Comparison of ENCODE assay signal across 11 cellular contexts in genomic region chr19:12786950-12787349, GRCh38. TPM values are rescaled to one million over a fixed set of nuclear protein-coding genes. Genes with fewer than 3 reads are reported as not detected.
DNase-seq lines count a peak whose midpoint lies in the region; ATAC-seq, FAIRE-seq and TF ChIP-seq lines count a peak whose summit lies in the region.
"Had no signal": no experiment of that assay in that cellular context is flagged by ENCODE, and none has a peak within 500 bp of the region (broad histone marks: within the 10 kb centered on the region; RNA-seq: fewer than 3 reads in every experiment).

No MANE protein-coding gene starts in this region.

- no peaks in the 10 kb centered on the region for H3K79me2 ChIP-seq in HepG2 (ENCODE audit: insufficient read depth, low read length)

- H3K9ac ChIP-seq in HepG2 (ENCODE audit: insufficient read depth, low read depth, low read length) = no peak overlapping the region

- peaks cover 82% of the 10 kb centered on the region for H3K4me1 ChIP-seq in HepG2 (ENCODE audit: insufficient read depth, low read length)

- no TSS peak for BruUV-seq in HepG2 (replicated peaks; lab: Mats Ljungman, UMichigan)

- POLR2A ChIA-PET in activated CD4-positive, alpha-beta memory T cell treated with anti-CD3 and anti-CD28 coated beads, Interleukin-2, amount 10 ng/mL, durations not matched to agents 7 days and 5 days (lab: Charles Lee) = interaction anchor here (2.5 kb wide), 1 partner anchor 9 kb away, joined by 12 read pairs; no protein-coding TSS in a partner anchor
- POLR2A ChIA-PET in HepG2 (lab: Yijun Ruan, JAX) = interaction anchor here (1.4 to 1.5 kb wide), 2 partner anchors 9 to 14 kb away, joined by 3 to 5 read pairs; no protein-coding TSS in a partner anchor

- TF ChIP-seq CTCF in HL-60 (IDR thresholded peaks at IDR 0.05; ENCODE audit: insufficient read depth, low read length) (no peak), HepG2 (CRISPR knock-in tag; IDR thresholded peaks at IDR 0.05) (no peak)

- H3K4me1 Mint-ChIP-seq in activated CD4-positive, alpha-beta memory T cell treated with anti-CD3 and anti-CD28 coated beads, Interleukin-2, amount 10 ng/mL, durations not matched to agents 7 days and 5 days = peaks cover 44% of the 10 kb centered on the region
- peaks cover 33 to 38% of the 10 kb centered on the region in 2 donors for H3K4me1 Mint-ChIP-seq in stimulated activated naive B cell treated with anti-CD40 and anti-IgM and Interleukin-4, amounts not matched to agents 10 μg/mL and 1 μg/mL and 100 μg/mL, for 72 hours

- CTCF ChIA-PET in activated CD4-positive, alpha-beta memory T cell treated with anti-CD3 and anti-CD28 coated beads, Interleukin-2, amount 10 ng/mL, durations not matched to agents 7 days and 5 days (lab: Charles Lee) = interaction anchor here (1.0 to 3.4 kb wide), 3 partner anchors 9 to 178 kb away, joined by 3 to 25 read pairs (median 4); no protein-coding TSS in a partner anchor
- CTCF ChIA-PET in HepG2 (lab: Yijun Ruan, JAX; ENCODE audit: low intra/inter-chr PET ratio, low total read pairs) = no interaction called here

- no peak overlapping the region for H3K4me2 ChIP-seq in HepG2 (ENCODE audit: low read depth, low read length)

- intact Hi-C loops in HepG2 (cut with micrococcal nuclease; ENCODE audit: unreplicated experiment) = no loop called here

- no peak overlapping the region for H3K4me3 Mint-ChIP-seq in activated CD4-positive, alpha-beta memory T cell treated with anti-CD3 and anti-CD28 coated beads, Interleukin-2, amount 10 ng/mL, durations not matched to agents 7 days and 5 days
- no peak overlapping the region for H3K4me3 Mint-ChIP-seq in stimulated activated naive B cell treated with anti-CD40 and anti-IgM and Interleukin-4, amounts not matched to agents 10 μg/mL and 1 μg/mL and 100 μg/mL, for 72 hours
- H3K4me3 Mint-ChIP-seq: activated naive CD8-positive, alpha-beta T cell had no signal

- TF ChIP-seq RAD21 in HepG2 (CRISPR knock-in tag; IDR thresholded peaks at IDR 0.05) = no peak

- WGBS in HepG2 (ENCODE audit: low lambda C conversion rate) = 37% methylated on average over 3 of the region's 3 CpGs

- DNase-seq in HL-60 (ENCODE audit: low read depth in 1 of 2, low spot score in 1 of 2) (no peak), HepG2 (ENCODE audit: low spot score) (no peak), NCI-H82 (lab: John Stamatoyannopoulos, UW) (no peak), NCI-H1436 (lab: John Stamatoyannopoulos, UW) (no peak)
- DNase-seq in activated CD4-positive, alpha-beta memory T cell treated with anti-CD3 and anti-CD28 coated beads, Interleukin-2, amount 10 ng/mL, durations not matched to agents 7 days and 5 days = no peak
- no peak for DNase-seq in stimulated activated naive B cell treated with anti-CD40 and anti-IgM and Interleukin-4, amounts not matched to agents 10 μg/mL and 1 μg/mL and 100 μg/mL, for 72 hours
- no peak for DNase-seq in activated CD8-positive, alpha-beta memory T cell treated with anti-CD3 and anti-CD28 coated beads for 24 hours
- DNase-seq: NCI-H446 treated with DMSO at 0.1 percent for 48 hours, T-helper 9 cell had no signal

- H2AFZ ChIP-seq in HepG2 (ENCODE audit: low read length) = no peak overlapping the region

- H3K9me3 Mint-ChIP-seq in activated CD4-positive, alpha-beta memory T cell treated with anti-CD3 and anti-CD28 coated beads, Interleukin-2, amount 10 ng/mL, durations not matched to agents 7 days and 5 days = no peaks in the 10 kb centered on the region
- no peaks in the 10 kb centered on the region for H3K9me3 Mint-ChIP-seq in stimulated activated naive B cell treated with anti-CD40 and anti-IgM and Interleukin-4, amounts not matched to agents 10 μg/mL and 1 μg/mL and 100 μg/mL, for 72 hours

- ATAC-seq in HepG2 (no peak), GM21619 (IDR thresholded peaks at IDR 0.05; ENCODE audit: unreplicated experiment) (no peak)
- ATAC-seq in stimulated activated naive B cell treated with anti-CD40 and anti-IgM and Interleukin-4, amounts not matched to agents 10 μg/mL and 1 μg/mL and 100 μg/mL, for 72 hours (replicated peaks) = no peak

- in situ Hi-C loops in HepG2 (cut with HindIII; ENCODE audit: extremely low pct_ligation_motif_present, low pct_unique_long_range_greater_than_20kb) = no loop called here

- no peak overlapping the region for H3K4me3 ChIP-seq in HL-60 (replicated peaks; ENCODE audit: insufficient read depth, low read length)
- H3K4me3 ChIP-seq in HepG2 (replicated peaks in 1 of 3; ENCODE audit: insufficient read depth in 1 of 3, low read depth in 2 of 3, low read length in 3 of 3) = no peak overlapping the region

- H3K36me3 Mint-ChIP-seq in activated CD4-positive, alpha-beta memory T cell treated with anti-CD3 and anti-CD28 coated beads, Interleukin-2, amount 10 ng/mL, durations not matched to agents 7 days and 5 days (ENCODE audit: low read depth) = peaks cover 4% of the 10 kb centered on the region
- peaks cover 6 to 7% of the 10 kb centered on the region in 2 donors for H3K36me3 Mint-ChIP-seq in stimulated activated naive B cell treated with anti-CD40 and anti-IgM and Interleukin-4, amounts not matched to agents 10 μg/mL and 1 μg/mL and 100 μg/mL, for 72 hours
- H3K36me3 Mint-ChIP-seq: activated naive CD8-positive, alpha-beta T cell had no signal

- TF ChIP-seq EP300 in HepG2 (IDR thresholded peaks at IDR 0.05; ENCODE audit: low read depth in 2 of 2, low read length in 2 of 2) (no peak), HepG2 (CRISPR knock-in tag; IDR thresholded peaks at IDR 0.05; ENCODE audit: borderline replicate concordance) (no peak)

- H3K9me3 ChIP-seq in HepG2 (ENCODE audit: low read length) = no peaks in the 10 kb centered on the region

- no peaks in the 10 kb centered on the region for H4K20me1 ChIP-seq in HepG2 (ENCODE audit: insufficient read depth, low read length)

- H3K36me3 ChIP-seq in HepG2 (replicated peaks in 1 of 2; ENCODE audit: control insufficient read depth in 1 of 2, insufficient read depth in 2 of 2, low read length in 2 of 2) = no peaks in the 10 kb centered on the region

- H3K27me3 ChIP-seq in HL-60 (ENCODE audit: insufficient read depth, poor library complexity, severe bottlenecking) (no peaks in the 10 kb centered on the region), HepG2 (ENCODE audit: control insufficient read depth in 1 of 2, insufficient read depth in 2 of 2, low read length in 2 of 2) (no peaks in the 10 kb centered on the region; a peak in 3 of 5 replicates)

- H3K27ac Mint-ChIP-seq in activated CD4-positive, alpha-beta memory T cell treated with anti-CD3 and anti-CD28 coated beads, Interleukin-2, amount 10 ng/mL, durations not matched to agents 7 days and 5 days = peak overlapping the region; percentile 70
- peak overlapping the region; percentile 85 for H3K27ac Mint-ChIP-seq in stimulated activated naive B cell treated with anti-CD40 and anti-IgM and Interleukin-4, amounts not matched to agents 10 μg/mL and 1 μg/mL and 100 μg/mL, for 72 hours
- H3K27ac Mint-ChIP-seq: activated naive CD8-positive, alpha-beta T cell had no signal

- H3K27ac ChIP-seq in HL-60 (replicated peaks) = peak overlapping the region; percentile 95
- H3K27ac ChIP-seq in HepG2 (ENCODE audit: extremely low read length, insufficient read depth, low read length) = no peak overlapping the region

- no peak for TF ChIP-seq POLR2A in HepG2 (IDR thresholded peaks at IDR 0.05; ENCODE audit: insufficient read depth in 1 of 2, low read depth in 2 of 2, low read length in 2 of 2)

- H3K27me3 Mint-ChIP-seq in activated CD4-positive, alpha-beta memory T cell treated with anti-CD3 and anti-CD28 coated beads, Interleukin-2, amount 10 ng/mL, durations not matched to agents 7 days and 5 days = no peaks in the 10 kb centered on the region
- no peaks in the 10 kb centered on the region for H3K27me3 Mint-ChIP-seq in stimulated activated naive B cell treated with anti-CD40 and anti-IgM and Interleukin-4, amounts not matched to agents 10 μg/mL and 1 μg/mL and 100 μg/mL, for 72 hours
- H3K27me3 Mint-ChIP-seq: activated naive CD8-positive, alpha-beta T cell had no signal

- no peak for FAIRE-seq in HepG2 (lab: Jason Lieb, UNC)

RNA-seq across cellular contexts. Expression of gene JUNB, which starts 4.3 kb away (rescaled TPM):
- 100 to 1,000 TPM; 197 TPM for total RNA-seq in activated CD4-positive, alpha-beta memory T cell treated with anti-CD3 and anti-CD28 coated beads, Interleukin-2, amount 10 ng/mL, durations not matched to agents 7 days and 5 days
- total RNA-seq in HepG2 (2016; rRNA removed; fragmentation: Illumina TruSeq; extraction: Trizol) = 4.9 and 7.7 TPM in 2 replicates
- 3.3 and 3.8 TPM in 2 replicates for total RNA-seq in HepG2 (2016; cell fraction: cytosol; rRNA removed; fragmentation: Illumina TruSeq; extraction: Trizol; ENCODE audit: low read depth)
- total RNA-seq in HepG2 (2016; cell fraction: insoluble cytoplasmic fraction; rRNA removed; fragmentation: Illumina TruSeq; extraction: Trizol) = 3.8 and 7.5 TPM in 2 replicates
- 6.6 TPM in 2 replicates for total RNA-seq in HepG2 (2016; cell fraction: membrane; rRNA removed; fragmentation: Illumina TruSeq; extraction: Trizol)
- total RNA-seq in HepG2 (2016; cell fraction: nucleus; rRNA removed; fragmentation: Illumina TruSeq; extraction: Trizol) = 7.2 and 8.6 TPM in 2 replicates
- 8.2 and 15.9 TPM in 2 replicates for polyA plus RNA-seq in HepG2 (2011; rRNA removed)
- 10.9 and 15.9 TPM in 2 replicates for polyA plus RNA-seq in HepG2 (2011; cell fraction: cytosol; rRNA removed)
- 19.5 and 30.3 TPM in 2 replicates for polyA plus RNA-seq in HepG2 (2011; cell fraction: nucleus; rRNA removed)
- 2.5 and 5.8 TPM in 2 replicates for polyA plus RNA-seq in HepG2 (2012)
- 2.6 and 2.8 TPM in 2 replicates for polyA plus RNA-seq in HepG2 (2016; cell fraction: cytosol; fragmentation: Illumina TruSeq; extraction: Trizol; ENCODE audit: low read depth)
- 5.6 and 7.1 TPM in 2 replicates for polyA plus RNA-seq in HepG2 (2016; cell fraction: insoluble cytoplasmic fraction; fragmentation: Illumina TruSeq; extraction: Trizol; ENCODE audit: low read depth)
- polyA plus RNA-seq in HepG2 (2016; cell fraction: membrane; fragmentation: Illumina TruSeq; extraction: Trizol; ENCODE audit: low read depth) = 3.6 and 3.7 TPM in 2 replicates
- 15.5 and 16.4 TPM in 2 replicates for polyA plus RNA-seq in HepG2 (2016; cell fraction: nucleus; fragmentation: Illumina TruSeq; extraction: Trizol; ENCODE audit: insufficient read depth, low read depth)
- 17.5 and 34.8 TPM in 2 replicates for polyA minus RNA-seq in HepG2 (2011; rRNA and poly(A)+ RNA removed; ENCODE audit: low replicate concordance)
- polyA minus RNA-seq in HepG2 (2011; cell fraction: cytosol; rRNA and poly(A)+ RNA removed) = 14.3 and 14.8 TPM in 2 replicates
- 7.0 and 8.7 TPM in 2 replicates for polyA minus RNA-seq in HepG2 (2011; cell fraction: nucleus; rRNA and poly(A)+ RNA removed)

RNA-seq across cellular contexts. Expression of gene HOOK2, which starts 11.6 kb away (rescaled TPM):
- total RNA-seq in activated CD4-positive, alpha-beta memory T cell treated with anti-CD3 and anti-CD28 coated beads, Interleukin-2, amount 10 ng/mL, durations not matched to agents 7 days and 5 days = 10 to 100 TPM; 17.0 to 17.8 TPM
- 7.3 and 12.9 TPM in 2 replicates for total RNA-seq in HepG2 (2016; rRNA removed; fragmentation: Illumina TruSeq; extraction: Trizol)
- total RNA-seq in HepG2 (2016; cell fraction: cytosol; rRNA removed; fragmentation: Illumina TruSeq; extraction: Trizol; ENCODE audit: low read depth) = 3.3 and 3.6 TPM in 2 replicates
- total RNA-seq in HepG2 (2016; cell fraction: insoluble cytoplasmic fraction; rRNA removed; fragmentation: Illumina TruSeq; extraction: Trizol) = 6.4 and 13.9 TPM in 2 replicates
- total RNA-seq in HepG2 (2016; cell fraction: membrane; rRNA removed; fragmentation: Illumina TruSeq; extraction: Trizol) = 2.8 and 3.5 TPM in 2 replicates
- total RNA-seq in HepG2 (2016; cell fraction: nucleus; rRNA removed; fragmentation: Illumina TruSeq; extraction: Trizol) = 11.6 and 14.2 TPM in 2 replicates
- polyA plus RNA-seq in HepG2 (2011; rRNA removed) = 9.2 and 11.1 TPM in 2 replicates
- 4.3 and 4.7 TPM in 2 replicates for polyA plus RNA-seq in HepG2 (2011; cell fraction: cytosol; rRNA removed)
- 77.7 and 77.9 TPM in 2 replicates for polyA plus RNA-seq in HepG2 (2011; cell fraction: nucleus; rRNA removed)
- 15.8 and 16.0 TPM in 2 replicates for polyA plus RNA-seq in HepG2 (2012)
- polyA plus RNA-seq in HepG2 (2016; cell fraction: cytosol; fragmentation: Illumina TruSeq; extraction: Trizol; ENCODE audit: low read depth) = 0.83 and 0.93 TPM in 2 replicates
- 5.4 and 6.8 TPM in 2 replicates for polyA plus RNA-seq in HepG2 (2016; cell fraction: insoluble cytoplasmic fraction; fragmentation: Illumina TruSeq; extraction: Trizol; ENCODE audit: low read depth)
- polyA plus RNA-seq in HepG2 (2016; cell fraction: membrane; fragmentation: Illumina TruSeq; extraction: Trizol; ENCODE audit: low read depth) = 1.6 and 1.7 TPM in 2 replicates
- 55.0 and 69.3 TPM in 2 replicates for polyA plus RNA-seq in HepG2 (2016; cell fraction: nucleus; fragmentation: Illumina TruSeq; extraction: Trizol; ENCODE audit: insufficient read depth, low read depth)
- polyA minus RNA-seq in HepG2 (2011; rRNA and poly(A)+ RNA removed; ENCODE audit: low replicate concordance) = 6.5 and 15.0 TPM in 2 replicates
- polyA minus RNA-seq in HepG2 (2011; cell fraction: cytosol; rRNA and poly(A)+ RNA removed) = 3.4 and 5.3 TPM in 2 replicates
- polyA minus RNA-seq in HepG2 (2011; cell fraction: nucleus; rRNA and poly(A)+ RNA removed) = 13.1 and 15.0 TPM in 2 replicates

RNA-seq across cellular contexts. Expression of gene PRDX2, which starts 14.7 kb away (rescaled TPM):
- 100 to 1,000 TPM; 234 to 240 TPM for total RNA-seq in activated CD4-positive, alpha-beta memory T cell treated with anti-CD3 and anti-CD28 coated beads, Interleukin-2, amount 10 ng/mL, durations not matched to agents 7 days and 5 days
- total RNA-seq in HepG2 (2016; rRNA removed; fragmentation: Illumina TruSeq; extraction: Trizol) = 381 and 425 TPM in 2 replicates
- total RNA-seq in HepG2 (2016; cell fraction: cytosol; rRNA removed; fragmentation: Illumina TruSeq; extraction: Trizol; ENCODE audit: low read depth) = 76.3 and 78.7 TPM in 2 replicates
- 372 and 392 TPM in 2 replicates for total RNA-seq in HepG2 (2016; cell fraction: insoluble cytoplasmic fraction; rRNA removed; fragmentation: Illumina TruSeq; extraction: Trizol)
- 80.0 and 92.1 TPM in 2 replicates for total RNA-seq in HepG2 (2016; cell fraction: membrane; rRNA removed; fragmentation: Illumina TruSeq; extraction: Trizol)
- 155 and 156 TPM in 2 replicates for total RNA-seq in HepG2 (2016; cell fraction: nucleus; rRNA removed; fragmentation: Illumina TruSeq; extraction: Trizol)
- 218 and 238 TPM in 2 replicates for polyA plus RNA-seq in HepG2 (2011; rRNA removed)
- polyA plus RNA-seq in HepG2 (2011; cell fraction: cytosol; rRNA removed) = 353 and 456 TPM in 2 replicates
- polyA plus RNA-seq in HepG2 (2011; cell fraction: nucleus; rRNA removed) = 218 and 223 TPM in 2 replicates
- polyA plus RNA-seq in HepG2 (2012) = 295 and 301 TPM in 2 replicates
- polyA plus RNA-seq in HepG2 (2016; cell fraction: cytosol; fragmentation: Illumina TruSeq; extraction: Trizol; ENCODE audit: low read depth) = 101 and 108 TPM in 2 replicates
- 447 and 526 TPM in 2 replicates for polyA plus RNA-seq in HepG2 (2016; cell fraction: insoluble cytoplasmic fraction; fragmentation: Illumina TruSeq; extraction: Trizol; ENCODE audit: low read depth)
- polyA plus RNA-seq in HepG2 (2016; cell fraction: membrane; fragmentation: Illumina TruSeq; extraction: Trizol; ENCODE audit: low read depth) = 92.7 and 94.2 TPM in 2 replicates
- polyA plus RNA-seq in HepG2 (2016; cell fraction: nucleus; fragmentation: Illumina TruSeq; extraction: Trizol; ENCODE audit: insufficient read depth, low read depth) = 277 and 282 TPM in 2 replicates
- polyA minus RNA-seq in HepG2 (2011; rRNA and poly(A)+ RNA removed; ENCODE audit: low replicate concordance) = 319 and 512 TPM in 2 replicates
- polyA minus RNA-seq in HepG2 (2011; cell fraction: cytosol; rRNA and poly(A)+ RNA removed) = 147 and 189 TPM in 2 replicates
- 44.4 and 48.2 TPM in 2 replicates for polyA minus RNA-seq in HepG2 (2011; cell fraction: nucleus; rRNA and poly(A)+ RNA removed)

RNA-seq across cellular contexts. Expression of gene THSD8, which starts 14.9 kb away (rescaled TPM):
- total RNA-seq in activated CD4-positive, alpha-beta memory T cell treated with anti-CD3 and anti-CD28 coated beads, Interleukin-2, amount 10 ng/mL, durations not matched to agents 7 days and 5 days = 10 to 100 TPM; 19.2 to 25.5 TPM
- 14.9 and 23.5 TPM in 2 replicates for total RNA-seq in HepG2 (2016; rRNA removed; fragmentation: Illumina TruSeq; extraction: Trizol)
- total RNA-seq in HepG2 (2016; cell fraction: cytosol; rRNA removed; fragmentation: Illumina TruSeq; extraction: Trizol; ENCODE audit: low read depth) = not detected in 2 replicates
- 11.9 and 20.6 TPM in 2 replicates for total RNA-seq in HepG2 (2016; cell fraction: insoluble cytoplasmic fraction; rRNA removed; fragmentation: Illumina TruSeq; extraction: Trizol)
- 2.6 and 4.1 TPM in 2 replicates for total RNA-seq in HepG2 (2016; cell fraction: membrane; rRNA removed; fragmentation: Illumina TruSeq; extraction: Trizol)
- total RNA-seq in HepG2 (2016; cell fraction: nucleus; rRNA removed; fragmentation: Illumina TruSeq; extraction: Trizol) = 1.9 and 3.1 TPM in 2 replicates
- 4.8 and 5.2 TPM in 2 replicates for polyA plus RNA-seq in HepG2 (2011; rRNA removed)
- polyA plus RNA-seq in HepG2 (2011; cell fraction: cytosol; rRNA removed) = 1.3 TPM in 1 of 2 replicates, not detected in the other
- not detected in 2 replicates for polyA plus RNA-seq in HepG2 (2011; cell fraction: nucleus; rRNA removed)
- 2.7 and 6.2 TPM in 2 replicates for polyA plus RNA-seq in HepG2 (2012)
- 2.4 and 2.9 TPM in 2 replicates for polyA plus RNA-seq in HepG2 (2016; cell fraction: cytosol; fragmentation: Illumina TruSeq; extraction: Trizol; ENCODE audit: low read depth)
- polyA plus RNA-seq in HepG2 (2016; cell fraction: insoluble cytoplasmic fraction; fragmentation: Illumina TruSeq; extraction: Trizol; ENCODE audit: low read depth) = 29.9 and 31.8 TPM in 2 replicates
- polyA plus RNA-seq in HepG2 (2016; cell fraction: membrane; fragmentation: Illumina TruSeq; extraction: Trizol; ENCODE audit: low read depth) = 4.8 and 5.8 TPM in 2 replicates
- 4.4 and 8.0 TPM in 2 replicates for polyA plus RNA-seq in HepG2 (2016; cell fraction: nucleus; fragmentation: Illumina TruSeq; extraction: Trizol; ENCODE audit: insufficient read depth, low read depth)
- 1.1 and 55.0 TPM in 2 replicates for polyA minus RNA-seq in HepG2 (2011; rRNA and poly(A)+ RNA removed; ENCODE audit: low replicate concordance)
- polyA minus RNA-seq in HepG2 (2011; cell fraction: cytosol; rRNA and poly(A)+ RNA removed) = not detected in 2 replicates
- polyA minus RNA-seq in HepG2 (2011; cell fraction: nucleus; rRNA and poly(A)+ RNA removed) = not detected in 2 replicates

RNA-seq across cellular contexts. Expression of gene RNASEH2A, which starts 19.4 kb away (rescaled TPM):
- total RNA-seq in activated CD4-positive, alpha-beta memory T cell treated with anti-CD3 and anti-CD28 coated beads, Interleukin-2, amount 10 ng/mL, durations not matched to agents 7 days and 5 days = 10 to 100 TPM; 34.8 to 38.4 TPM
- 35.8 and 44.0 TPM in 2 replicates for total RNA-seq in HepG2 (2016; rRNA removed; fragmentation: Illumina TruSeq; extraction: Trizol)
- total RNA-seq in HepG2 (2016; cell fraction: cytosol; rRNA removed; fragmentation: Illumina TruSeq; extraction: Trizol; ENCODE audit: low read depth) = 9.6 and 10.1 TPM in 2 replicates
- total RNA-seq in HepG2 (2016; cell fraction: insoluble cytoplasmic fraction; rRNA removed; fragmentation: Illumina TruSeq; extraction: Trizol) = 42.1 and 45.3 TPM in 2 replicates
- 6.9 and 12.1 TPM in 2 replicates for total RNA-seq in HepG2 (2016; cell fraction: membrane; rRNA removed; fragmentation: Illumina TruSeq; extraction: Trizol)
- 16.9 and 20.6 TPM in 2 replicates for total RNA-seq in HepG2 (2016; cell fraction: nucleus; rRNA removed; fragmentation: Illumina TruSeq; extraction: Trizol)
- polyA plus RNA-seq in HepG2 (2011; rRNA removed) = 18.4 and 25.1 TPM in 2 replicates
- polyA plus RNA-seq in HepG2 (2011; cell fraction: cytosol; rRNA removed) = 29.0 and 49.3 TPM in 2 replicates
- 16.5 and 17.7 TPM in 2 replicates for polyA plus RNA-seq in HepG2 (2011; cell fraction: nucleus; rRNA removed)
- polyA plus RNA-seq in HepG2 (2012) = 14.7 and 18.3 TPM in 2 replicates
- polyA plus RNA-seq in HepG2 (2016; cell fraction: cytosol; fragmentation: Illumina TruSeq; extraction: Trizol; ENCODE audit: low read depth) = 11.8 and 12.6 TPM in 2 replicates
- polyA plus RNA-seq in HepG2 (2016; cell fraction: insoluble cytoplasmic fraction; fragmentation: Illumina TruSeq; extraction: Trizol; ENCODE audit: low read depth) = 51.0 and 52.7 TPM in 2 replicates
- polyA plus RNA-seq in HepG2 (2016; cell fraction: membrane; fragmentation: Illumina TruSeq; extraction: Trizol; ENCODE audit: low read depth) = 9.0 and 9.3 TPM in 2 replicates
- 31.7 and 33.2 TPM in 2 replicates for polyA plus RNA-seq in HepG2 (2016; cell fraction: nucleus; fragmentation: Illumina TruSeq; extraction: Trizol; ENCODE audit: insufficient read depth, low read depth)
- 44.4 and 185 TPM in 2 replicates for polyA minus RNA-seq in HepG2 (2011; rRNA and poly(A)+ RNA removed; ENCODE audit: low replicate concordance)
- 18.6 and 30.1 TPM in 2 replicates for polyA minus RNA-seq in HepG2 (2011; cell fraction: cytosol; rRNA and poly(A)+ RNA removed)
- polyA minus RNA-seq in HepG2 (2011; cell fraction: nucleus; rRNA and poly(A)+ RNA removed) = 8.7 and 11.3 TPM in 2 replicates

Comparison
In these comparisons a context has a peak if more than half of its experiments do, and no peak if none do; other contexts are left out.
1. RNA of gene JUNB, which starts 4.3 kb away (total RNA-seq): 197 TPM in activated CD4-positive, alpha-beta memory T cell treated with anti-CD3 and anti-CD28 coated beads, Interleukin-2, amount 10 ng/mL, durations not matched to agents 7 days and 5 days; 3.3 to 8.6 TPM in HepG2; every median in the first group is over 10 times any median in the second.